18 cellular contexts compared by ENCODE assay signal in the genomic region with DNA sequence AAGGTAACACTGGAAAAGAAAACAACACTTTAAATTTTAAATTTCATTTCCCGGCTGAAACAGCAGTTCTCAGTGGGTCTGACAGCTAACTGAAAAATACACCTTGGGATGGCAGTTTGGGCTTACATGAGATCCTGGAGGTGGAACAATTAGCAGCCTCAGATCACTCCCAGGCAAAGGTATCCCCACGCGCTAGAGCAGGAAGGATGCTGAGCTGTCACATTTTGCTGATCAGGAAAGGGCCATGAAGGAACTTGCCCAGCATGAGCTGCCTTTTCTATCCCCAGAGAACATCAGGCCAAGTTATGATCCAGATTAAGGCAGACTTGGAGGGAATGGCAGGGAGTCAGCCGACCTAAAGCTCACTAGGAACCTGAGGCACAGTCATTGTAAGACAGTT.
DNase-seq lines count a peak whose midpoint lies in the region; ATAC-seq and TF ChIP-seq lines count a peak whose summit lies in the region.
"Had no signal": no experiment of that assay in that cellular context is flagged by ENCODE, and none has a peak within 500 bp of the region (broad histone marks: within the 10 kb centered on the region; RNA-seq: fewer than 3 reads in every experiment).

No MANE protein-coding gene starts in this region.

- H3K4me3 Mint-ChIP-seq in activated T-cell treated with anti-CD3 and anti-CD28 coated beads, Interleukin-2, amount 50 U/mL, for 24 hours: no peak overlapping the region
- H3K4me3 Mint-ChIP-seq in endodermal cell (no peak overlapping the region), neural crest cell (no peak overlapping the region), glutamatergic neuron (ENCODE audit: unreplicated experiment) (no peak overlapping the region)
- H3K4me3 Mint-ChIP-seq: CD4-positive, alpha-beta T cell had no signal

- H3K27me3 Mint-ChIP-seq in activated T-cell treated with anti-CD3 and anti-CD28 coated beads, Interleukin-2, amount 50 U/mL, for 24 hours: no peaks in the 10 kb centered on the region
- H3K27me3 Mint-ChIP-seq in endodermal cell (ENCODE audit: insufficient read depth) (no peaks in the 10 kb centered on the region), neural crest cell (ENCODE audit: low read depth) (no peaks in the 10 kb centered on the region), glutamatergic neuron (ENCODE audit: unreplicated experiment) (peaks cover 5% of the 10 kb centered on the region)
- H3K27me3 Mint-ChIP-seq: CD4-positive, alpha-beta T cell had no signal

- H3K4me1 ChIP-seq in endodermal cell (ENCODE audit: control insufficient read depth, insufficient read depth, low read length): no peaks in the 10 kb centered on the region
- H3K4me1 ChIP-seq in right cardiac atrium (ENCODE audit: control insufficient read depth, insufficient read depth, low read length): peaks cover 6% of the 10 kb centered on the region
- H3K4me1 ChIP-seq in testis: peaks cover 7% of the 10 kb centered on the region
- H3K4me1 ChIP-seq: Caco-2 had no signal

- DNase-seq in activated T-cell treated with anti-CD3 and anti-CD28 coated beads, Interleukin-2, amount 50 U/mL, for 24 hours: no peak
- no peak for DNase-seq in activated T-cell treated with anti-CD3 and anti-CD28 coated beads for 4 hours
- peak; percentile 11 for DNase-seq in WERI-Rb-1
- peak; percentile 54 for DNase-seq in endodermal cell
- no peak for DNase-seq in neural crest cell (ENCODE audit: low read depth, low spot score)
- no peak for DNase-seq in right cardiac atrium
- no peak for DNase-seq in testis
- no peak for DNase-seq in glutamatergic neuron
- DNase-seq: Caco-2; CD4-positive, alpha-beta T cell; NCI-H1105 treated with DMSO at 0.1 percent for 48 hours; NCI-H1694; NCI-H2081 treated with DMSO at 0.1 percent for 48 hours; NCI-H510A; NCI-H774; SHP77 had no signal

- H3K4me3 ChIP-seq in WERI-Rb-1 (ENCODE audit: low read depth, low read length) (no peak overlapping the region), endodermal cell (ENCODE audit: low read length) (no peak overlapping the region), right cardiac atrium (ENCODE audit: low read length) (no peak overlapping the region), testis (no peak overlapping the region)
- H3K4me3 ChIP-seq: HAP-1 had no signal

- H3K9me3 Mint-ChIP-seq in activated T-cell treated with anti-CD3 and anti-CD28 coated beads, Interleukin-2, amount 50 U/mL, for 24 hours: peaks cover 4% of the 10 kb centered on the region
- H3K9me3 Mint-ChIP-seq in endodermal cell: peaks cover under 1% of the 10 kb centered on the region
- H3K9me3 Mint-ChIP-seq in neural crest cell: no peaks in the 10 kb centered on the region
- H3K9me3 Mint-ChIP-seq in glutamatergic neuron (ENCODE audit: unreplicated experiment): no peaks in the 10 kb centered on the region
- H3K9me3 Mint-ChIP-seq: CD4-positive, alpha-beta T cell had no signal

- no peak for ATAC-seq in right cardiac atrium

- no peak overlapping the region for H3K9ac ChIP-seq in endodermal cell (ENCODE audit: extremely low read depth, low read length, poor library complexity, severe bottlenecking)

- H3K27me3 ChIP-seq in WERI-Rb-1 (ENCODE audit: insufficient read depth, low read depth, severe bottlenecking) (no peaks in the 10 kb centered on the region), endodermal cell (ENCODE audit: control insufficient read depth, insufficient read depth, low read length, poor library complexity, severe bottlenecking) (no peaks in the 10 kb centered on the region), right cardiac atrium (ENCODE audit: control insufficient read depth, insufficient read depth) (no peaks in the 10 kb centered on the region), testis (no peaks in the 10 kb centered on the region)
- H3K27me3 ChIP-seq: BE2C had no signal

- peaks cover 70% of the 10 kb centered on the region for H3K4me1 Mint-ChIP-seq in activated T-cell treated with anti-CD3 and anti-CD28 coated beads, Interleukin-2, amount 50 U/mL, for 24 hours (ENCODE audit: low read depth)
- H3K4me1 Mint-ChIP-seq in endodermal cell: peaks cover 12% of the 10 kb centered on the region
- peaks cover 20% of the 10 kb centered on the region for H3K4me1 Mint-ChIP-seq in neural crest cell
- peaks cover 4% of the 10 kb centered on the region for H3K4me1 Mint-ChIP-seq in glutamatergic neuron (ENCODE audit: low read depth, unreplicated experiment)

- H3K9me3 ChIP-seq in WERI-Rb-1 (ENCODE audit: severe bottlenecking) (no peaks in the 10 kb centered on the region), endodermal cell (ENCODE audit: control insufficient read depth, low read length) (peaks cover under 1% of the 10 kb centered on the region), right cardiac atrium (ENCODE audit: control insufficient read depth, low read length) (no peaks in the 10 kb centered on the region), testis (no peaks in the 10 kb centered on the region)
- H3K9me3 ChIP-seq: BE2C, Caco-2, HAP-1 had no signal

- WGBS in endodermal cell (ENCODE audit: insufficient coverage in 1 of 2, insufficient read length in 1 of 2), 2 experiments: 91% methylated on average over 2 to 4 of the region's 4 CpGs
- 73% methylated on average over 4 of the region's 4 CpGs for WGBS in right cardiac atrium
- 85 to 86% methylated on average over 4 of the region's 4 CpGs for WGBS in testis, 2 donors

- TF ChIP-seq CTCF in WERI-Rb-1 (IDR thresholded peaks at IDR 0.05; ENCODE audit: low read depth, low read length) (no peak), endodermal cell (conservative IDR thresholded peaks at IDR 0.05) (no peak), neural crest cell (conservative IDR thresholded peaks at IDR 0.05) (no peak), testis (IDR thresholded peaks at IDR 0.05) (no peak), glutamatergic neuron (IDR thresholded peaks at IDR 0.05; ENCODE audit: partially characterized antibody, unreplicated experiment) (no peak)

- intact Hi-C loops in right cardiac atrium (cut with DNase I): no loop called here
- intact Hi-C loops in testis (cut with DNase I; ENCODE audit: low total_unique reads): no loop called here

- TF ChIP-seq POLR2A in testis (IDR thresholded peaks at IDR 0.05): no peak

- no peaks in the 10 kb centered on the region for H3K36me3 ChIP-seq in WERI-Rb-1
- no peaks in the 10 kb centered on the region for H3K36me3 ChIP-seq in endodermal cell (ENCODE audit: control insufficient read depth, insufficient read depth, low read length)
- no peaks in the 10 kb centered on the region for H3K36me3 ChIP-seq in testis (ENCODE audit: low read depth, missing control alignments)
- H3K36me3 ChIP-seq: BE2C, HAP-1 had no signal

- H3K36me3 Mint-ChIP-seq in activated T-cell treated with anti-CD3 and anti-CD28 coated beads, Interleukin-2, amount 50 U/mL, for 24 hours (ENCODE audit: low read depth): peaks cover 24% of the 10 kb centered on the region
- peaks cover under 1% of the 10 kb centered on the region for H3K36me3 Mint-ChIP-seq in endodermal cell (ENCODE audit: low read depth)
- H3K36me3 Mint-ChIP-seq in neural crest cell (ENCODE audit: low read depth): peaks cover 6% of the 10 kb centered on the region
- H3K36me3 Mint-ChIP-seq in glutamatergic neuron (ENCODE audit: unreplicated experiment): no peaks in the 10 kb centered on the region

- H3K27ac Mint-ChIP-seq in activated T-cell treated with anti-CD3 and anti-CD28 coated beads, Interleukin-2, amount 50 U/mL, for 24 hours: peak overlapping the region; percentile 26
- H3K27ac Mint-ChIP-seq in endodermal cell (peak overlapping the region; percentile 22), neural crest cell (ENCODE audit: unreplicated experiment) (peak overlapping the region; percentile 70), glutamatergic neuron (ENCODE audit: unreplicated experiment) (no peak overlapping the region)
- H3K27ac Mint-ChIP-seq: CD4-positive, alpha-beta T cell had no signal

- H3K27ac ChIP-seq in WERI-Rb-1: no peak overlapping the region
- H3K27ac ChIP-seq in endodermal cell (ENCODE audit: low read depth, low read length): no peak overlapping the region
- H3K27ac ChIP-seq in right cardiac atrium (ENCODE audit: low read length): no peak overlapping the region
- H3K27ac ChIP-seq in testis: no peak overlapping the region

Comparison
In these comparisons a context has a peak if more than half of its experiments do, and no peak if none do; other contexts are left out.
1. DNase-seq: peak in WERI-Rb-1 (single experiment) and endodermal cell (single experiment); none in activated T-cell treated with anti-CD3 and anti-CD28 coated beads, Interleukin-2, amount 50 U/mL, for 24 hours (single experiment), activated T-cell treated with anti-CD3 and anti-CD28 coated beads for 4 hours (single experiment), neural crest cell (single experiment), right cardiac atrium (0 of 3), testis (single experiment) and glutamatergic neuron (single experiment).